3 cellular contexts compared by ENCODE assay signal in the genomic region with DNA sequence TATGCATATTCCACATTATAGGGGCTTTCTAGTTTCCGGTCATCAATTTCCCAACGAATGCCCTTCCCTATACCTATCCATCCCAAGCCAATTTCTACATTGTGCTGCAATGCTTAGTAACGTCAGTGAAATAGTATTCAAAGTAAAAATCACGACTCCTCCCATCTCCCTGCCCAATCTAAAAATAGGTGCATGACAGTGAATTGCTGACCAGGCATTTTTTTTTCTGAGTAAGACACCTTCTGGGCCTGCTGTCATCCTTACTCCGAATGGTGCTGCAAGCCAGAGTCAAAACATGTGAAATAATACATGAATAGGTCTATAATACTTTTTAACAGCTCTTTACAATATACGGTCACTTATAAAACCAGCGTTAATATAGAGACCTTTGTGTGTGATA.
TF ChIP-seq lines count a peak whose summit lies in the region.

No MANE protein-coding gene starts in this region.

TF ChIP-seq in SK-N-SH, 30 proteins besides CTCF, POLR2A, EP300 and RAD21:
- TF ChIP-seq ELF1 (IDR thresholded peaks at IDR 0.05): no peak

TF ChIP-seq in SK-N-SH treated with all-trans-retinoic acid at 6 μM for 48 hours, 23 proteins besides CTCF, POLR2A, EP300 and RAD21:
- TF ChIP-seq ARNTL (CRISPR knock-in tag; IDR thresholded peaks at IDR 0.05; ENCODE audit: borderline replicate concordance, low read depth) (no peak), RARB (CRISPR knock-in tag; IDR thresholded peaks at IDR 0.05) (no peak)
- TF ChIP-seq, protein P1, sequence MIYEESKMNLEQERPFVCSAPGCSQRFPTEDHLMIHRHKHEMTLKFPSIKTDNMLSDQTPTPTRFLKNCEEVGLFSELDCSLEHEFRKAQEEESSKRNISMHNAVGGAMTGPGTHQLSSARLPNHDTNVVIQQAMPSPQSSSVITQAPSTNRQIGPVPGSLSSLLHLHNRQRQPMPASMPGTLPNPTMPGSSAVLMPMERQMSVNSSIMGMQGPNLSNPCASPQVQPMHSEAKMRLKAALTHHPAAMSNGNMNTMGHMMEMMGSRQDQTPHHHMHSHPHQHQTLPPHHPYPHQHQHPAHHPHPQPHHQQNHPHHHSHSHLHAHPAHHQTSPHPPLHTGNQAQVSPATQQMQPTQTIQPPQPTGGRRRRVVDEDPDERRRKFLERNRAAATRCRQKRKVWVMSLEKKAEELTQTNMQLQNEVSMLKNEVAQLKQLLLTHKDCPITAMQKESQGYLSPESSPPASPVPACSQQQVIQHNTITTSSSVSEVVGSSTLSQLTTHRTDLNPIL (CRISPR knock-in tag; IDR thresholded peaks at IDR 0.05; ENCODE audit: low read depth): no peak

TF ChIP-seq in K562, 482 proteins besides CTCF, POLR2A, EP300 and RAD21:
- TF ChIP-seq C11orf30 (IDR thresholded peaks at IDR 0.05; ENCODE audit: low read depth): peak; percentile 83
- peak; percentile 90 for TF ChIP-seq ZNF316 (IDR thresholded peaks at IDR 0.05)
- peak; percentile 94 for TF ChIP-seq MAFF (IDR thresholded peaks at IDR 0.05; ENCODE audit: low read length)
- TF ChIP-seq RBFOX2 (IDR thresholded peaks at IDR 0.05; ENCODE audit: low read depth, low read length): no peak
- TF ChIP-seq MAFK (IDR thresholded peaks at IDR 0.05; ENCODE audit: low read length): peak; percentile 95
- peak; percentile 90 for TF ChIP-seq MAFG (tag; conservative IDR thresholded peaks at IDR 0.05)
